Comparison of ENCODE assay signal across 8 cellular contexts in genomic region chr19:5339950-5340636, GRCh38. TPM values are rescaled to one million over a fixed set of nuclear protein-coding genes. Genes with fewer than 3 reads are reported as not detected.
DNase-seq lines count a peak whose midpoint lies in the region; ATAC-seq and TF ChIP-seq lines count a peak whose summit lies in the region.

No MANE protein-coding gene starts in this region.

- no peak overlapping the region for H3K4me2 ChIP-seq in OCI-LY1 (ENCODE audit: low read length)

- H3F3A ChIP-seq in OCI-LY1 (ENCODE audit: insufficient read depth, low read length): no peaks in the 10 kb centered on the region

- H4K20me1 ChIP-seq in OCI-LY1 (ENCODE audit: insufficient read depth, low read length): no peaks in the 10 kb centered on the region

- H3K36me3 ChIP-seq in OCI-LY1 (ENCODE audit: insufficient read depth, low read length) (no peaks in the 10 kb centered on the region), mucosa of descending colon (ENCODE audit: low read depth) (no peaks in the 10 kb centered on the region)
- H3K36me3 ChIP-seq in effector memory CD4-positive, alpha-beta T cell (ENCODE audit: control insufficient read depth, insufficient read depth, low read length): no peaks in the 10 kb centered on the region

- peak; percentile 31 for ATAC-seq in mucosa of descending colon
- no peak for ATAC-seq in HG03342 (IDR thresholded peaks at IDR 0.05; ENCODE audit: unreplicated experiment)

- no peaks in the 10 kb centered on the region; the same call in 1 of the 2 replicates for H3K27me3 ChIP-seq in OCI-LY1 (ENCODE audit: insufficient read depth, low read length)
- peaks cover 35% of the 10 kb centered on the region for H3K27me3 ChIP-seq in effector memory CD4-positive, alpha-beta T cell (replicated peaks; ENCODE audit: control insufficient read depth, insufficient read depth, low read length, poor library complexity, severe bottlenecking)

- H2AFZ ChIP-seq in OCI-LY1 (ENCODE audit: low read length): no peak overlapping the region

- H3K9me2 ChIP-seq in OCI-LY1 (ENCODE audit: low read depth, low read length): no peaks in the 10 kb centered on the region

- no peak overlapping the region for H3K9ac ChIP-seq in OCI-LY1 (ENCODE audit: low read length)

- H3K4me1 ChIP-seq in OCI-LY1 (ENCODE audit: insufficient read depth, low read length, severe bottlenecking) (no peaks in the 10 kb centered on the region), mucosa of descending colon (ENCODE audit: low read depth) (peaks cover 4% of the 10 kb centered on the region)
- H3K4me1 ChIP-seq in effector memory CD4-positive, alpha-beta T cell (ENCODE audit: control insufficient read depth, insufficient read depth, low read length, poor library complexity, severe bottlenecking): peaks cover 10% of the 10 kb centered on the region

- no peaks in the 10 kb centered on the region for H3K9me3 ChIP-seq in OCI-LY1 (ENCODE audit: low read length)
- no peaks in the 10 kb centered on the region for H3K9me3 ChIP-seq in effector memory CD4-positive, alpha-beta T cell (ENCODE audit: control insufficient read depth, low read length)
- no peaks in the 10 kb centered on the region for H3K9me3 ChIP-seq in mucosa of descending colon

- intact Hi-C loops in mucosa of descending colon (cut with DNase I, micrococcal nuclease): no loop called here

- peak overlapping the region; percentile 9 for H3K4me3 ChIP-seq in OCI-LY1 (ENCODE audit: low read depth, low read length, poor library complexity, severe bottlenecking)
- peak overlapping the region; percentile 52 for H3K4me3 ChIP-seq in effector memory CD4-positive, alpha-beta T cell (ENCODE audit: insufficient read depth, low read depth, low read length, poor library complexity, severe bottlenecking)
- H3K4me3 ChIP-seq in mucosa of descending colon: no peak overlapping the region

- no peak overlapping the region for H3K27ac ChIP-seq in OCI-LY1 (ENCODE audit: low read depth, low read length, poor library complexity, severe bottlenecking)
- no peak overlapping the region for H3K27ac ChIP-seq in effector memory CD4-positive, alpha-beta T cell (ENCODE audit: insufficient read depth, low read length, poor library complexity, severe bottlenecking)

- TF ChIP-seq CTCF in OCI-LY1 (IDR thresholded peaks at IDR 0.05; ENCODE audit: low read length) (no peak), mucosa of descending colon (IDR thresholded peaks at IDR 0.05) (no peak)

- H3K79me2 ChIP-seq in OCI-LY1 (ENCODE audit: insufficient read depth, low read length): no peaks in the 10 kb centered on the region

- DNase-seq in DMS 273 (lab: John Stamatoyannopoulos, UW; ENCODE audit: unreplicated experiment) (peak; percentile 72), DMS 273 treated with DMSO at 0.1 percent for 48 hours (lab: John Stamatoyannopoulos, UW) (no peak), mucosa of descending colon (no peak), kidney tubule cell (ENCODE audit: low spot score) (no peak)
- DNase-seq in effector memory CD4-positive, alpha-beta T cell: no peak
- DNase-seq in stimulated activated CD4-positive, alpha-beta T cell treated with anti-CD3 and anti-CD28 coated beads, Interleukin-4, amount 100 ng/mL, for 1 hour: no peak

RNA-seq across cellular contexts. Expression of gene PTPRS, which starts 0.5 kb away (rescaled TPM):
- 100 to 1,000 TPM in 1 of 3 donors, 10 to 100 TPM in 1, 1 to 10 TPM in 1; 7.2 to 131 (median 22.5) TPM for total RNA-seq in mucosa of descending colon
